ENCODE assay signal across 24 cellular contexts in the genomic region with DNA sequence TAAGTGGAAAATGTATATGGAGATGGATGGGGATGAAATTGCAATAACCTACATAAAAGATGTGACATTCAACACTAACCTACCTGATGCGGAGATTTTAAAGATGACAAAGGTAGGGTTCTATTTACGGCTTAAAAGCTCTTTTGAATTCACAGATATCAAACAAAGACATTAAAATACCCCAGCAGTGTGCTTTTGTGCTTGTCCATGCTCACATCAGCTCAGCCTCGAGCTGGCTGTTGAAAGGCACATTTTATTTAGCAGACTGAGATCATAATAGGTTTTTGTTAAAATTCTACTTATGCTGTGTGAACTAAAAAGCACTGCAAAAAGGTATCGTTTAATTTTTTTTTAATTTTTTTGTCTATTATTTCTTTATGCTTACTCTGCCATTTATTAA.
"Had no signal": no experiment of that assay in that cellular context is flagged by ENCODE, and none has a peak within 500 bp of the region (broad histone marks: within the 10 kb centered on the region; RNA-seq: fewer than 3 reads in every experiment).

No MANE protein-coding gene starts in this region.

- H3K27me3 Mint-ChIP-seq: naive B cell; progenitor cell of endocrine pancreas; stimulated activated memory B cell treated with anti-CD40 and anti-IgM and Interleukin-4, amounts not matched to agents 10 μg/mL and 1 μg/mL and 100 μg/mL, for 72 hours; type B pancreatic cell had no signal

- H3K27me3 ChIP-seq: ovary, right atrium auricular region, right lobe of liver, tibial nerve, uterus had no signal

- H3K4me1 Mint-ChIP-seq: mesothelial cell of epicardium; natural killer cell; stimulated activated memory B cell treated with anti-CD40 and anti-IgM and Interleukin-4, amounts not matched to agents 10 μg/mL and 1 μg/mL and 100 μg/mL, for 72 hours had no signal

- DNase-seq: islet precursor cell; left ventricle myocardium inferior; mesendoderm; naive B cell; natural killer cell; nephron progenitor cell; ovary; right lobe of liver; stimulated activated CD4-positive, alpha-beta T cell treated with anti-CD3 and anti-CD28 coated beads, Interleukin-1b, Interleukin-23, amount 100 ng/mL, for 48 hours; stimulated activated CD4-positive, alpha-beta T cell treated with anti-CD3 and anti-CD28 coated beads, Interleukin-2, amount 100 ng/mL, for 48 hours; stimulated activated CD4-positive, alpha-beta T cell treated with anti-CD3 and anti-CD28 coated beads, Interleukin-4, amount 100 ng/mL, for 4 hours; stimulated activated CD8-positive, alpha-beta memory T cell treated with anti-CD3 and anti-CD28 coated beads, Interleukin-4, amount 100 ng/mL, for 48 hours; stimulated activated naive CD4-positive, alpha-beta T cell treated with Interleukin-2 at 50 U/mL for 16 hours; stimulated activated naive CD8-positive, alpha-beta T cell treated with anti-CD3 and anti-CD28 coated beads, Interleukin-15, amount 100 ng/mL, for 72 hours; substantia nigra; uterus had no signal

- H3K9me3 ChIP-seq: left ventricle myocardium inferior, ovary, right atrium auricular region, right lobe of liver, tibial nerve, uterus had no signal

- ATAC-seq: natural killer cell; right lobe of liver; stimulated activated memory B cell treated with anti-CD40 and anti-IgM and Interleukin-4, amounts not matched to agents 10 μg/mL and 1 μg/mL and 100 μg/mL, for 72 hours; stimulated activated naive CD8-positive, alpha-beta T cell treated with anti-CD3 and anti-CD28 coated beads, Interleukin-15, amount 100 ng/mL, for 72 hours had no signal

- H3K36me3 ChIP-seq: ovary, uterus had no signal

- H3K4me3 ChIP-seq: left ventricle myocardium inferior, lung, ovary, right atrium auricular region, right lobe of liver, smooth muscle cell, tibial nerve, uterus had no signal

- H3K27ac Mint-ChIP-seq: mesothelial cell of epicardium; naive B cell; natural killer cell; nephron progenitor cell; progenitor cell of endocrine pancreas; stimulated activated memory B cell treated with anti-CD40 and anti-IgM and Interleukin-4, amounts not matched to agents 10 μg/mL and 1 μg/mL and 100 μg/mL, for 72 hours; stimulated activated naive CD8-positive, alpha-beta T cell treated with anti-CD3 and anti-CD28 coated beads, Interleukin-15, amount 100 ng/mL, for 72 hours; type B pancreatic cell had no signal

- H3K4me3 Mint-ChIP-seq: mesothelial cell of epicardium; naive B cell; natural killer cell; nephron progenitor cell; stimulated activated memory B cell treated with anti-CD40 and anti-IgM and Interleukin-4, amounts not matched to agents 10 μg/mL and 1 μg/mL and 100 μg/mL, for 72 hours; stimulated activated naive CD8-positive, alpha-beta T cell treated with anti-CD3 and anti-CD28 coated beads, Interleukin-15, amount 100 ng/mL, for 72 hours; type B pancreatic cell had no signal

- H3K27ac ChIP-seq: left ventricle myocardium inferior, ovary, right atrium auricular region, right lobe of liver, tibial nerve, uterus had no signal

- H3K36me3 Mint-ChIP-seq: naive B cell, natural killer cell had no signal

- H3K4me2 ChIP-seq: smooth muscle cell had no signal

- H3K9me3 Mint-ChIP-seq: mesothelial cell of epicardium; naive B cell; natural killer cell; nephron progenitor cell; stimulated activated naive CD8-positive, alpha-beta T cell treated with anti-CD3 and anti-CD28 coated beads, Interleukin-15, amount 100 ng/mL, for 72 hours; type B pancreatic cell had no signal

- H3K4me1 ChIP-seq: left ventricle myocardium inferior, right atrium auricular region, right lobe of liver, tibial nerve, uterus had no signal
